In genomic region chr14:23643533-23644194, GRCh38 we compare ENCODE assay signal across 1 cellular context.
A peak's percentile ranks its signal among the peaks of the same experiment; 100 is the strongest.
TF ChIP-seq lines count a peak whose summit lies in the region.

No MANE protein-coding gene starts in this region.

TF ChIP-seq in HepG2, 621 proteins besides CTCF, POLR2A, EP300 and RAD21 (continued from another document and continues in another):
- TF ChIP-seq, protein P1, sequence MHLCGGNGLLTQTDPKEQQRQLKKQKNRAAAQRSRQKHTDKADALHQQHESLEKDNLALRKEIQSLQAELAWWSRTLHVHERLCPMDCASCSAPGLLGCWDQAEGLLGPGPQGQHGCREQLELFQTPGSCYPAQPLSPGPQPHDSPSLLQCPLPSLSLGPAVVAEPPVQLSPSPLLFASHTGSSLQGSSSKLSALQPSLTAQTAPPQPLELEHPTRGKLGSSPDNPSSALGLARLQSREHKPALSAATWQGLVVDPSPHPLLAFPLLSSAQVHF (CRISPR knock-in tag; IDR thresholded peaks at IDR 0.05): no peak
- TF ChIP-seq ZSCAN29 (CRISPR knock-in tag; conservative IDR thresholded peaks at IDR 0.05) (no peak), DMAP1 (CRISPR knock-in tag; IDR thresholded peaks at IDR 0.05) (no peak), PAXIP1 (CRISPR knock-in tag; conservative IDR thresholded peaks at IDR 0.05) (no peak), AKNA (CRISPR knock-in tag; IDR thresholded peaks at IDR 0.05; ENCODE audit: borderline replicate concordance) (no peak), CCDC6 (CRISPR knock-in tag; IDR thresholded peaks at IDR 0.05) (no peak), RFXAP (CRISPR knock-in tag; IDR thresholded peaks at IDR 0.05; ENCODE audit: borderline replicate concordance) (no peak), SP1 (IDR thresholded peaks at IDR 0.05) (no peak), SP1 (CRISPR knock-in tag; IDR thresholded peaks at IDR 0.05) (no peak), ZNF33B (CRISPR knock-in tag; IDR thresholded peaks at IDR 0.05) (peak; percentile 88; the same call in 1 of the 2 replicates), ZNF441 (CRISPR knock-in tag; IDR thresholded peaks at IDR 0.05; ENCODE audit: borderline replicate concordance) (no peak), ZBTB38 (CRISPR knock-in tag; IDR thresholded peaks at IDR 0.05) (no peak), TEAD2 (CRISPR knock-in tag; IDR thresholded peaks at IDR 0.05) (0 out of 2 replicates have a peak, but pooled peaks have one; percentile 5), ZNF501 (CRISPR knock-in tag; IDR thresholded peaks at IDR 0.05) (no peak), NFRKB (IDR thresholded peaks at IDR 0.05) (no peak), RBFOX2 (IDR thresholded peaks at IDR 0.05; ENCODE audit: low read depth, low read length) (no peak), DZIP1 (CRISPR knock-in tag; IDR thresholded peaks at IDR 0.05) (no peak), PCBP2 (optimal IDR thresholded peaks at IDR 0.05; ENCODE audit: low read depth, low read length, poor library complexity, severe bottlenecking) (peak; percentile 9), ZFX (CRISPR knock-in tag; IDR thresholded peaks at IDR 0.05; ENCODE audit: low read depth) (0 out of 2 replicates have a peak, but pooled peaks have one; percentile 15), ZSCAN30 (CRISPR knock-in tag; IDR thresholded peaks at IDR 0.05) (no peak), ZNF773 (CRISPR knock-in tag; IDR thresholded peaks at IDR 0.05; ENCODE audit: borderline replicate concordance) (no peak), SALL2 (CRISPR knock-in tag; IDR thresholded peaks at IDR 0.05) (no peak), XBP1 (CRISPR knock-in tag; IDR thresholded peaks at IDR 0.05) (no peak), RNF219 (CRISPR knock-in tag; IDR thresholded peaks at IDR 0.05) (no peak), ZNF251 (CRISPR knock-in tag; IDR thresholded peaks at IDR 0.05) (peak; percentile 66; the same call in 1 of the 2 replicates), PAWR (CRISPR knock-in tag; IDR thresholded peaks at IDR 0.05; ENCODE audit: borderline replicate concordance) (no peak), TARDBP (CRISPR knock-in tag; IDR thresholded peaks at IDR 0.05) (no peak), SAFB2 (CRISPR knock-in tag; IDR thresholded peaks at IDR 0.05; ENCODE audit: borderline replicate concordance, low read depth) (no peak), ZNF3 (CRISPR knock-in tag; IDR thresholded peaks at IDR 0.05) (no peak; the same call in 1 of the 2 replicates), SALL1 (CRISPR knock-in tag; IDR thresholded peaks at IDR 0.05) (no peak), ASH2L (IDR thresholded peaks at IDR 0.05; ENCODE audit: insufficient read length, low read depth, low read length) (no peak), NONO (IDR thresholded peaks at IDR 0.05) (no peak), NONO (CRISPR knock-in tag; conservative IDR thresholded peaks at IDR 0.05) (no peak), NR2F2 (IDR thresholded peaks at IDR 0.05; ENCODE audit: borderline replicate concordance, low read depth) (no peak), MEIS2 (CRISPR knock-in tag; IDR thresholded peaks at IDR 0.05) (no peak), XRCC5 (optimal IDR thresholded peaks at IDR 0.05; ENCODE audit: low read length) (no peak), POLR2G (IDR thresholded peaks at IDR 0.05; ENCODE audit: low read depth, low read length) (peak; percentile 14), HMGA1 (CRISPR knock-in tag; conservative IDR thresholded peaks at IDR 0.05) (no peak), CENPX (CRISPR knock-in tag; IDR thresholded peaks at IDR 0.05) (0 out of 2 replicates have a peak, but pooled peaks have one; percentile 68), ZNF766 (CRISPR knock-in tag; IDR thresholded peaks at IDR 0.05; ENCODE audit: borderline replicate concordance) (no peak), MXD4 (CRISPR knock-in tag; IDR thresholded peaks at IDR 0.05) (no peak), NFIB (CRISPR knock-in tag; IDR thresholded peaks at IDR 0.05; ENCODE audit: borderline replicate concordance) (no peak), MBNL3 (CRISPR knock-in tag; conservative IDR thresholded peaks at IDR 0.05) (0 out of 2 replicates have a peak, but pooled peaks have one; percentile 69), ZNF777 (CRISPR knock-in tag; IDR thresholded peaks at IDR 0.05) (no peak), ELF4 (CRISPR knock-in tag; IDR thresholded peaks at IDR 0.05; ENCODE audit: borderline replicate concordance) (no peak), MATR3 (CRISPR knock-in tag; IDR thresholded peaks at IDR 0.05) (no peak), FIP1L1 (IDR thresholded peaks at IDR 0.05; ENCODE audit: borderline replicate concordance, insufficient read depth, low read depth, low read length) (no peak)
- TF ChIP-seq, protein P2, sequence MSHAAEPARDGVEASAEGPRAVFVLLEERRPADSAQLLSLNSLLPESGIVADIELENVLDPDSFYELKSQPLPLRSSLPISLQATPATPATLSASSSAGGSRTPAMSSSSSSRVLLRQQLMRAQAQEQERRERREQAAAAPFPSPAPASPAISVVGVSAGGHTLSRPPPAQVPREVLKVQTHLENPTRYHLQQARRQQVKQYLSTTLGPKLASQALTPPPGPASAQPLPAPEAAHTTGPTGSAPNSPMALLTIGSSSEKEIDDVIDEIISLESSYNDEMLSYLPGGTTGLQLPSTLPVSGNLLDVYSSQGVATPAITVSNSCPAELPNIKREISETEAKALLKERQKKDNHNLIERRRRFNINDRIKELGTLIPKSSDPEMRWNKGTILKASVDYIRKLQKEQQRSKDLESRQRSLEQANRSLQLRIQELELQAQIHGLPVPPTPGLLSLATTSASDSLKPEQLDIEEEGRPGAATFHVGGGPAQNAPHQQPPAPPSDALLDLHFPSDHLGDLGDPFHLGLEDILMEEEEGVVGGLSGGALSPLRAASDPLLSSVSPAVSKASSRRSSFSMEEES (CRISPR knock-in tag; IDR thresholded peaks at IDR 0.05): no peak
- TF ChIP-seq, protein P3, sequence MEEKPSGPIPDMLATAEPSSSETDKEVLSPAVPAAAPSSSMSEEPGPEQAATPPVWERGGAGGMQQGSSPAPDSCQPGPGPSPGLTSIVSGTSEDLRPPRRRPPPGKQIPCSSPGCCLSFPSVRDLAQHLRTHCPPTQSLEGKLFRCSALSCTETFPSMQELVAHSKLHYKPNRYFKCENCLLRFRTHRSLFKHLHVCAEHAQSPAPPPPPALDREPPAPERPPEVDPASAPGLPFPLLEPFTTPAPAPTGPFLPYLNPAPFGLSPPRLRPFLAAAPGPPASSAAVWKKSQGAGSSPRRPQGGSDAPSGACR (CRISPR knock-in tag; IDR thresholded peaks at IDR 0.05): no peak
- TF ChIP-seq, protein P4, sequence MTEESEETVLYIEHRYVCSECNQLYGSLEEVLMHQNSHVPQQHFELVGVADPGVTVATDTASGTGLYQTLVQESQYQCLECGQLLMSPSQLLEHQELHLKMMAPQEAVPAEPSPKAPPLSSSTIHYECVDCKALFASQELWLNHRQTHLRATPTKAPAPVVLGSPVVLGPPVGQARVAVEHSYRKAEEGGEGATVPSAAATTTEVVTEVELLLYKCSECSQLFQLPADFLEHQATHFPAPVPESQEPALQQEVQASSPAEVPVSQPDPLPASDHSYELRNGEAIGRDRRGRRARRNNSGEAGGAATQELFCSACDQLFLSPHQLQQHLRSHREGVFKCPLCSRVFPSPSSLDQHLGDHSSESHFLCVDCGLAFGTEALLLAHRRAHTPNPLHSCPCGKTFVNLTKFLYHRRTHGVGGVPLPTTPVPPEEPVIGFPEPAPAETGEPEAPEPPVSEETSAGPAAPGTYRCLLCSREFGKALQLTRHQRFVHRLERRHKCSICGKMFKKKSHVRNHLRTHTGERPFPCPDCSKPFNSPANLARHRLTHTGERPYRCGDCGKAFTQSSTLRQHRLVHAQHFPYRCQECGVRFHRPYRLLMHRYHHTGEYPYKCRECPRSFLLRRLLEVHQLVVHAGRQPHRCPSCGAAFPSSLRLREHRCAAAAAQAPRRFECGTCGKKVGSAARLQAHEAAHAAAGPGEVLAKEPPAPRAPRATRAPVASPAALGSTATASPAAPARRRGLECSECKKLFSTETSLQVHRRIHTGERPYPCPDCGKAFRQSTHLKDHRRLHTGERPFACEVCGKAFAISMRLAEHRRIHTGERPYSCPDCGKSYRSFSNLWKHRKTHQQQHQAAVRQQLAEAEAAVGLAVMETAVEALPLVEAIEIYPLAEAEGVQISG (CRISPR knock-in tag; IDR thresholded peaks at IDR 0.05): no peak
